ENCODE assay signal across 25 cellular contexts in the genomic region with DNA sequence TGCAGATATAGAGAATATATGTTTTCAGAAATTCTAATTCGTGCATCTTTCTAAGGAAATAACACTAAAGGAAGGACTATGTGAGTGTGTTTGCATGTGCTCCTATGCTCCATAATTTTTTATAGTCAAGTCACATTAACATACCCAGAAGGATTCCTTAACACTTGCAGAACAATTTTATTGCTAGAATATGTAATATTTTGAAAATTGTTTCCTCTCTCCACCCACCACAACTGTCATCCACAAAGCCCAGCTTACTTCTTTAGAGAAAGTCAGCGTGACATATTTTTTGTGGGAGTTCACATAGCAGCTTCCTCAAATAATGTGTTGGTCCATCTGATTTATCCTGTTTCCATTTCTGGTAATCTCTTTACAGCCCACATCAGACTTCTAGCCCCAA.
"Had no signal": no experiment of that assay in that cellular context is flagged by ENCODE, and none has a peak within 500 bp of the region (broad histone marks: within the 10 kb centered on the region; RNA-seq: fewer than 3 reads in every experiment).

No MANE protein-coding gene starts in this region.

- H3K4me1 ChIP-seq: ascending aorta had no signal

- DNase-seq: activated B cell treated with CpG ODN at 0.5 μM for 24 hours; activated CD4-positive, alpha-beta memory T cell treated with anti-CD3 and anti-CD28 coated beads for 36 hours; activated CD4-positive, alpha-beta T cell treated with anti-CD3 and anti-CD28 coated beads for 4 hours; activated CD4-positive, alpha-beta T cell treated with anti-CD3 and anti-CD28 coated beads, Interleukin-2, amount 10 ng/mL, durations not matched to agents 24 days and 14 days; activated CD4-positive, alpha-beta T cell treated with anti-CD3 and anti-CD28 coated beads, Interleukin-2, amount 50 U/mL, for 1 hour; activated CD4-positive, alpha-beta T cell treated with anti-CD3 and anti-CD28 coated beads, Interleukin-2, amount 50 U/mL, for 4 hours; activated CD4-positive, CD25-positive, alpha-beta regulatory T cell treated with anti-CD3 and anti-CD28 coated beads, Interleukin-2, amount 50 U/mL, for 72 hours; activated CD8-positive, alpha-beta memory T cell treated with anti-CD3 and anti-CD28 coated beads, Interleukin-2, amount 50 U/mL, for 4 hours; activated CD8-positive, alpha-beta T cell treated with anti-CD3 and anti-CD28 coated beads for 36 hours; activated effector memory CD4-positive, alpha-beta T cell treated with Interleukin-2 at 50 U/mL for 16 hours; activated gamma-delta T cell; activated naive CD4-positive, alpha-beta T cell treated with anti-CD3 and anti-CD28 coated beads, Interleukin-2, amount 10 ng/mL, durations not matched to agents 7 days and 5 days; activated naive CD4-positive, alpha-beta T cell treated with Interleukin-2 at 50 U/mL for 16 hours; activated naive CD8-positive, alpha-beta T cell treated with anti-CD3 and anti-CD28 coated beads, Interleukin-2, amount 10 ng/mL, durations not matched to agents 7 days and 5 days; activated naive CD8-positive, alpha-beta T cell treated with anti-CD3 and anti-CD28 coated beads, Interleukin-2, amount 50 U/mL, for 24 hours; activated T-cell treated with anti-CD3 and anti-CD28 coated beads, Interleukin-2, amount 50 U/mL, for 24 hours; activated T-cell treated with anti-CD3 and anti-CD28 coated beads, Interleukin-2, amount 50 U/mL, for 48 hours; caudate nucleus; SW 1271; T-helper 1 cell; T-helper 2 cell; T-helper 9 cell had no signal

- H3K4me3 ChIP-seq: ascending aorta, cardiac muscle cell had no signal

- ATAC-seq: activated CD8-positive, alpha-beta T cell treated with anti-CD3 and anti-CD28 coated beads for 36 hours; activated naive CD8-positive, alpha-beta T cell treated with anti-CD3 and anti-CD28 coated beads, Interleukin-2, amount 50 U/mL, for 24 hours had no signal

- H3K27ac ChIP-seq: ascending aorta, cardiac muscle cell, VCaP had no signal

- H3K36me3 ChIP-seq: ascending aorta, cardiac muscle cell had no signal

- H3K9me3 ChIP-seq: ascending aorta had no signal

- H3K27me3 ChIP-seq: ascending aorta, cardiac muscle cell had no signal
